Comparison of ENCODE assay signal across 8 cellular contexts in the genomic region with DNA sequence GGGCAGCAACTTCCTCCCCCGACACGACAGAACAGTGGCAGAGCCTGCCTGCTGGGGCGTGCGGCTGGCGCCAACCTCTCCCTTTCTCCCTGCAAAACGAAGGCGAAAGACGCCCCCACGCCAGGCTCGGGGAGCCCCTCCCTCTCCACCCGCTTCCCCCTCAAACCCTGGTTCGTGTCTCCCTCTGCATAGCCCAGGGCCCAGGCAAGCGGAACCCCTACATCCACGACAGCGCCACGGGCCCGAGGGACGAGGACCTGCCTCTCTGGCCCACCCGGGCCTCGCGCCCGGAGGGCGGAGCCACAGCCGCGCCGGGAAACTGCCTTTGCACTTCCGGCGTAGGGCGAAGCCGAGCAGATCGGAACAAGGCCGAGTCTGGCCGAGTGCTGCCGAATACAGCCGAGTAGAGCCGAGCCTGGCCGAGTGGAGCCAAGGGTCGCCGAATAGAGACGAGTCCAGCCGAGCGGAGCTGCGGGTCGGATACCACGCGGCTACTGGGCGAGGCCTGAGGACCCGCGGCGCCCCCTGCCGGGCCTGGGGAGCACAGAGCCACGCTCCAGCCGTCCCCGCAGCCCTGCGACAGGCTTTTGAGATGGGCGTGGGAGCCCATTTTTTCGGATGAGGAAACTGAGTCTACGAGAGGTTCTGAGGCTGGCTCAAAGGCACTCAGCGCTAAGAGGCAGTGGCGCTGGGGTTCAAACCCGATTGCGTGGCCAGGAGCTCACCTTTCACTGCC. TPM values are rescaled to one million over a fixed set of nuclear protein-coding genes. Genes with fewer than 3 reads are reported as not detected.
DNase-seq lines count a peak whose midpoint lies in the region; ATAC-seq, FAIRE-seq and TF ChIP-seq lines count a peak whose summit lies in the region.

No MANE protein-coding gene starts in this region.

- FAIRE-seq in GM12891 (lab: Jason Lieb, UNC) = peak; percentile 100

- peak; percentile 71 for TF ChIP-seq POLR2A in GM12891 (IDR thresholded peaks at IDR 0.05; ENCODE audit: low read depth, low read length)

- peak; percentile 90 for ATAC-seq in HG02840 (IDR thresholded peaks at IDR 0.05; ENCODE audit: low FRiP score, unreplicated experiment)
- peak; percentile 92 to 93 for ATAC-seq in left cardiac atrium

- DNase-seq in GM12891 (ENCODE audit: insufficient read length, low spot score) (peak; percentile 97), NCI-H1436 (lab: John Stamatoyannopoulos, UW) (peak; percentile 96), T follicular helper cell (ENCODE audit: low read depth) (peak; percentile 98), amniotic stem cell (lab: John Stamatoyannopoulos, UW) (peak; percentile 96), left cardiac atrium (peak; percentile 99), posterior vena cava (ENCODE audit: low spot score) (peak; percentile 100), ureter (ENCODE audit: low spot score) (peak; percentile 99)

- intact Hi-C loops in left cardiac atrium (cut with DNase I) (loop anchor here in 1 of 2 donors (1.0 kb wide), 1 partner anchor 121 kb away; no protein-coding TSS in a partner anchor), posterior vena cava (cut with DNase I) (loop anchor here in 1 of 2 donors (2.0 kb wide), 1 partner anchor 32 kb away; no protein-coding TSS in a partner anchor)

TF ChIP-seq in GM12891, 5 proteins besides CTCF, POLR2A, EP300 and RAD21:
- TF ChIP-seq SPI1 (IDR thresholded peaks at IDR 0.05; ENCODE audit: low read depth, low read length) = peak; percentile 35
- TF ChIP-seq TAF1 (IDR thresholded peaks at IDR 0.05; ENCODE audit: low read depth, low read length) = no peak; the same call in 1 of the 2 replicates
- TF ChIP-seq PAX5 (IDR thresholded peaks at IDR 0.05; ENCODE audit: insufficient read depth, low read length, severe bottlenecking) = peak; percentile 71
- peak; percentile 69; the same call in 1 of the 2 replicates for TF ChIP-seq POLR2AphosphoS5 (IDR thresholded peaks at IDR 0.05; ENCODE audit: low read depth, low read length)

RNA-seq across cellular contexts. Expression of a gene that starts 11.2 kb away (rescaled TPM):
- polyA plus RNA-seq in GM12891 (2012; ENCODE audit: low read depth, missing spikeins) = 2.6 TPM
- total RNA-seq in left cardiac atrium (1 to 10 TPM; 1.8 to 2.9 TPM), posterior vena cava (1 to 10 TPM; 1.8 to 6.3 TPM), ureter (9.4 TPM)

RNA-seq across cellular contexts. Expression of a gene that starts 13.0 kb away (rescaled TPM):
- 3.7 TPM for polyA plus RNA-seq in GM12891 (2012; ENCODE audit: low read depth, missing spikeins)
- total RNA-seq in left cardiac atrium (not detected), posterior vena cava (not detected), ureter (not detected)

RNA-seq across cellular contexts. Expression of a gene that starts 44.8 kb away (rescaled TPM):
- 448 TPM for polyA plus RNA-seq in GM12891 (2012; ENCODE audit: low read depth, missing spikeins)
- total RNA-seq in left cardiac atrium (10 to 100 TPM in 1 of 2 donors, 1 to 10 TPM in 1; 6.4 to 12.5 TPM), posterior vena cava (10 to 100 TPM; 12.9 to 17.5 TPM), ureter (30.4 TPM)

RNA-seq across cellular contexts. Expression of a gene that starts 49.6 kb away (rescaled TPM):
- polyA plus RNA-seq in GM12891 (2012; ENCODE audit: low read depth, missing spikeins) = 44.7 TPM
- total RNA-seq in left cardiac atrium = 1 to 10 TPM in 1 of 2 donors, under 1 TPM in 1; 0.34 to 2.0 TPM
- total RNA-seq in posterior vena cava = 1 to 10 TPM; 1.2 to 1.3 TPM
- 7.5 TPM for total RNA-seq in ureter

Comparison
In these comparisons a context has a peak if more than half of its experiments do, and no peak if none do; other contexts are left out.
1. Peak in every context shown above with its lines: DNase-seq and ATAC-seq.